Comparison of ENCODE assay signal across 8 cellular contexts in genomic region chr12:123971770-123972447, GRCh38. TPM values are rescaled to one million over a fixed set of nuclear protein-coding genes. Genes with fewer than 3 reads are reported as not detected.
DNase-seq lines count a peak whose midpoint lies in the region; ATAC-seq and TF ChIP-seq lines count a peak whose summit lies in the region.

No MANE protein-coding gene starts in this region.

- DNase-seq in Right ventricle myocardium inferior (ENCODE audit: missing footprints) = no peak
- DNase-seq in cardiac septum (ENCODE audit: low spot score) = no peak
- peak; percentile 56 for DNase-seq in SK-N-DZ (ENCODE audit: low spot score)
- DNase-seq in adipocyte (ENCODE audit: low read depth) = peak; percentile 63
- no peak for DNase-seq in right atrium auricular region (ENCODE audit: low spot score)

- peaks cover 53% of the 10 kb centered on the region for H3K4me1 ChIP-seq in adipocyte (ENCODE audit: control insufficient read depth, insufficient read depth, low read length)
- H3K4me1 ChIP-seq in right atrium auricular region = peaks cover 0 to 33% of the 10 kb centered on the region in 2 donors
- H3K4me1 ChIP-seq in rectal smooth muscle tissue (ENCODE audit: control insufficient read depth, insufficient read depth, low read length) = peaks cover 7% of the 10 kb centered on the region

- H3K27ac ChIP-seq in right atrium auricular region (peak overlapping the region; percentile 96 to 98), rectal smooth muscle tissue (ENCODE audit: low read depth, low read length) (peak overlapping the region; percentile 88)

- H3K36me3 ChIP-seq in adipocyte (ENCODE audit: control insufficient read depth, insufficient read depth, low read length, severe bottlenecking) (peaks cover 17% of the 10 kb centered on the region), right atrium auricular region (no peaks in the 10 kb centered on the region), rectal smooth muscle tissue (ENCODE audit: control insufficient read depth, insufficient read depth, low read length) (no peaks in the 10 kb centered on the region)

- ATAC-seq in Right ventricle myocardium inferior = peak; percentile 14
- peak; percentile 9 for ATAC-seq in HG03460 (IDR thresholded peaks at IDR 0.05; ENCODE audit: unreplicated experiment)
- ATAC-seq in GM19463 (IDR thresholded peaks at IDR 0.05; ENCODE audit: unreplicated experiment) = no peak

- no peak for TF ChIP-seq CTCF in right atrium auricular region (IDR thresholded peaks at IDR 0.05)

- intact Hi-C loops in Right ventricle myocardium inferior (cut with DNase I) = no loop called here
- intact Hi-C loops in cardiac septum (cut with DNase I) = loop anchor here (2.0 to 5.0 kb wide), 2 partner anchors 17 to 260 kb away; partner anchors contain the start of gene ATP6V0A2

- H3K9ac ChIP-seq in adipocyte (ENCODE audit: low read length) (peak overlapping the region; percentile 83), rectal smooth muscle tissue (ENCODE audit: low read length) (peak overlapping the region; percentile 83)

- H3K27me3 ChIP-seq in adipocyte (replicated peaks; ENCODE audit: control insufficient read depth, insufficient read depth, low read length) (no peaks in the 10 kb centered on the region), right atrium auricular region (no peaks in the 10 kb centered on the region), rectal smooth muscle tissue (ENCODE audit: control insufficient read depth, insufficient read depth, low read length) (no peaks in the 10 kb centered on the region)

- H3K9me3 ChIP-seq in adipocyte (ENCODE audit: control insufficient read depth, low read length) (no peaks in the 10 kb centered on the region), right atrium auricular region (no peaks in the 10 kb centered on the region)

- H3K4me3 ChIP-seq in adipocyte (ENCODE audit: low read length) = peak overlapping the region; percentile 93
- H3K4me3 ChIP-seq in right atrium auricular region = peak overlapping the region; percentile 95 to 96
- peak overlapping the region; percentile 90 for H3K4me3 ChIP-seq in rectal smooth muscle tissue (ENCODE audit: low read length)

RNA-seq across cellular contexts. Expression of gene CCDC92, which starts 0.7 kb away (rescaled TPM):
- 58.2 TPM for total RNA-seq in Right ventricle myocardium inferior
- total RNA-seq in cardiac septum = 48.3 TPM
- polyA plus RNA-seq in SK-N-DZ (2014; cell fraction: cytosol; rRNA removed) = 14.0 and 15.3 TPM in 2 replicates
- polyA plus RNA-seq in SK-N-DZ (2014; cell fraction: nucleus; rRNA removed) = 14.5 and 22.4 TPM in 2 replicates
- 10 to 100 TPM; 34.4 to 39.2 TPM for total RNA-seq in right atrium auricular region

RNA-seq across cellular contexts. Expression of gene ZNF664, which starts 1.1 kb away (rescaled TPM):
- 86.6 TPM for total RNA-seq in Right ventricle myocardium inferior
- total RNA-seq in cardiac septum = 94.0 TPM
- polyA plus RNA-seq in SK-N-DZ (2014; cell fraction: cytosol; rRNA removed) = 152 and 158 TPM in 2 replicates
- 93.4 and 537 TPM in 2 replicates for polyA plus RNA-seq in SK-N-DZ (2014; cell fraction: nucleus; rRNA removed)
- 10 to 100 TPM; 53.1 to 56.2 TPM for total RNA-seq in right atrium auricular region

Comparison
In these comparisons a context has a peak if more than half of its experiments do, and no peak if none do; other contexts are left out.
1. DNase-seq: peak in SK-N-DZ (single experiment) and adipocyte (single experiment); none in Right ventricle myocardium inferior (single experiment), cardiac septum (single experiment) and right atrium auricular region (single experiment).
2. Peak in every context shown above with its lines, with median percentiles within 50 percentile points of each other: H3K4me3 ChIP-seq.